Comparison of ENCODE assay signal across 27 cellular contexts in the genomic region with DNA sequence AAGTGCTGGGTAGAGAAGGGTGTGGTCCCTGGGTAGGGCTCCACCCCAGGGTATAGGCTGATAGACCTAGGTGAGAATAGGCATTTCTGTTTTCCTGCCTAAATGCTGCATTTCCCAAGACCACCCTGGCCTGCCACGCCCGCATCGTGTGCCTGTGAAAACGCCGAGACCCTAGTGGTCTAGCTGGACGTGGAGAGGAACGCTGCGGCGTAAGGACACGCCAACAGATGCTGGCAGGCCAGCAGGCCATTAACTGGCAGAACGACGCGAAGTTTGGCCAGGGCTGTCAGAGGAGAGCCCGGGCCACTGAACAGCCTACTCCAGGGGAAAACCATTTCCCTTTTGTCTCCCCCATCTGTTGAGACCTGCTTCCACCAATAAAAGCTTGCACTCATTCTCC.
"Had no signal": no experiment of that assay in that cellular context is flagged by ENCODE, and none has a peak within 500 bp of the region (broad histone marks: within the 10 kb centered on the region; RNA-seq: fewer than 3 reads in every experiment).

No MANE protein-coding gene starts in this region.

- H3K4me3 ChIP-seq: esophagus squamous epithelium, heart right ventricle, left ventricle myocardium inferior, lower lobe of right lung, pancreas, right lobe of liver, suprapubic skin, thyroid gland had no signal

- H3K27ac ChIP-seq: esophagus squamous epithelium, heart right ventricle, left ventricle myocardium inferior, lower lobe of right lung, neutrophil, pancreas, right lobe of liver, suprapubic skin, thyroid gland had no signal

- H3K27me3 Mint-ChIP-seq: effector memory CD8-positive, alpha-beta T cell; stimulated activated naive CD8-positive, alpha-beta T cell treated with anti-CD3 and anti-CD28 coated beads, Interleukin-15, amount 100 ng/mL, for 72 hours; type B pancreatic cell had no signal

- H3K4me1 ChIP-seq: esophagus squamous epithelium, heart right ventricle, left ventricle myocardium inferior, lower lobe of right lung, pancreas, right lobe of liver, suprapubic skin, thyroid gland had no signal

- ATAC-seq: effector memory CD8-positive, alpha-beta T cell; heart right ventricle; left colon; naive thymus-derived CD8-positive, alpha-beta T cell; pancreas; stimulated activated naive CD8-positive, alpha-beta T cell treated with anti-CD3 and anti-CD28 coated beads, Interleukin-15, amount 100 ng/mL, for 72 hours had no signal

- H3K4me1 Mint-ChIP-seq: naive thymus-derived CD8-positive, alpha-beta T cell; nephron progenitor cell; stimulated activated naive CD8-positive, alpha-beta T cell treated with anti-CD3 and anti-CD28 coated beads, Interleukin-15, amount 100 ng/mL, for 72 hours had no signal

- DNase-seq: cortex of kidney; effector memory CD8-positive, alpha-beta T cell; erythroblast; esophagus squamous epithelium; foreskin melanocyte; glutamatergic neuron; heart right ventricle; hippocampal formation; kidney glomerular epithelial cell; left colon; left ventricle myocardium inferior; lower lobe of right lung; naive thymus-derived CD8-positive, alpha-beta T cell; nephron progenitor cell; right lobe of liver; small intestine; stimulated activated CD4-positive, alpha-beta T cell treated with anti-CD3 and anti-CD28 coated beads, Interleukin-12 subunit alpha, Interleukin-12 subunit beta, amount 100 ng/mL, for 4 hours; stimulated activated CD4-positive, alpha-beta T cell treated with anti-CD3 and anti-CD28 coated beads, Interleukin-1b, Interleukin-23, amount 100 ng/mL, for 48 hours; stimulated activated CD4-positive, alpha-beta T cell treated with anti-CD3 and anti-CD28 coated beads, Interleukin-4, amount 100 ng/mL, for 1 hour; stimulated activated CD8-positive, alpha-beta memory T cell treated with anti-CD3 and anti-CD28 coated beads, Interleukin-4, amount 100 ng/mL, for 48 hours; stimulated activated naive CD4-positive, alpha-beta T cell; stimulated activated naive CD8-positive, alpha-beta T cell treated with anti-CD3 and anti-CD28 coated beads, Interleukin-15, amount 100 ng/mL, for 72 hours; thyroid gland had no signal

- H3K27ac Mint-ChIP-seq: effector memory CD8-positive, alpha-beta T cell; naive thymus-derived CD8-positive, alpha-beta T cell; nephron progenitor cell; stimulated activated naive CD8-positive, alpha-beta T cell treated with anti-CD3 and anti-CD28 coated beads, Interleukin-15, amount 100 ng/mL, for 72 hours; type B pancreatic cell had no signal

- H3K4me3 Mint-ChIP-seq: effector memory CD8-positive, alpha-beta T cell; naive thymus-derived CD8-positive, alpha-beta T cell; nephron progenitor cell; stimulated activated naive CD8-positive, alpha-beta T cell treated with anti-CD3 and anti-CD28 coated beads, Interleukin-15, amount 100 ng/mL, for 72 hours; type B pancreatic cell had no signal

- H3K9me3 ChIP-seq: esophagus squamous epithelium, heart right ventricle, left ventricle myocardium inferior, lower lobe of right lung, neutrophil, pancreas, right lobe of liver, suprapubic skin, thyroid gland had no signal

- H3K36me3 Mint-ChIP-seq: naive thymus-derived CD8-positive, alpha-beta T cell; type B pancreatic cell had no signal

- H3K27me3 ChIP-seq: esophagus squamous epithelium, heart right ventricle, neutrophil, pancreas, right lobe of liver, suprapubic skin, thyroid gland had no signal

- H3K36me3 ChIP-seq: esophagus squamous epithelium, heart right ventricle, left ventricle myocardium inferior, lower lobe of right lung, neutrophil, pancreas, right lobe of liver, suprapubic skin, thyroid gland had no signal

- H3K9me3 Mint-ChIP-seq: type B pancreatic cell had no signal
